Comparison of ENCODE assay signal across 9 cellular contexts in the genomic region with DNA sequence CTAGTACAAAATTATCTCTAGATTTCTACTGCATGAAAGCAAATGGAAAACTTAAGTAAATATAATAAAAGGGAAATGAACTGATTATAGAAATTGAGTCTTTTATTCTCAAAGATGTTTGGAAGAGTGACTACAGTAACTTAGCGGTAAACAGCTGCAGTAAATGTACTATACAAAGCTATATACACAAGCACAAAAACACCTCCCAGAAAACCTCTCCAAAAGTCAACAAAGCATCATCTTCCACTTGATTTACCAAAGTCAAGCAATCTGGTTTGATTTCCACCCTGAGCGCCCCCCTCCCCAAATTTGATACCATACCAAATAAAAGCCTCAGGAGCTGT. TPM values are rescaled to one million over a fixed set of nuclear protein-coding genes. Genes with fewer than 3 reads are reported as not detected.
DNase-seq lines count a peak whose midpoint lies in the region; ATAC-seq, FAIRE-seq and TF ChIP-seq lines count a peak whose summit lies in the region.
"Had no signal": no experiment of that assay in that cellular context is flagged by ENCODE, and none has a peak within 500 bp of the region (broad histone marks: within the 10 kb centered on the region; RNA-seq: fewer than 3 reads in every experiment).

No MANE protein-coding gene starts in this region.

- H3K9me3 ChIP-seq in spleen, result no peaks in the 10 kb centered on the region

- H3K9me3 Mint-ChIP-seq in T-helper 2 cell treated with Interferon-gamma antibody and Interleukin-4, amounts not matched to agents 5 μg/mL and 100 μg/mL, for 36 hours, result no peaks in the 10 kb centered on the region
- H3K9me3 Mint-ChIP-seq in effector memory CD8-positive, alpha-beta T cell, result no peaks in the 10 kb centered on the region

- intact Hi-C loops in spleen (cut with DNase I; ENCODE audit: low total_unique reads), result no loop called here

- ATAC-seq in effector memory CD8-positive, alpha-beta T cell (replicated peaks), result no peak
- ATAC-seq in GM21529 (IDR thresholded peaks at IDR 0.05; ENCODE audit: unreplicated experiment) (no peak), HG02588 (IDR thresholded peaks at IDR 0.05; ENCODE audit: unreplicated experiment) (no peak)

- H3K36me3 Mint-ChIP-seq in T-helper 2 cell treated with Interferon-gamma antibody and Interleukin-4, amounts not matched to agents 5 μg/mL and 100 μg/mL, for 36 hours (ENCODE audit: low read depth), result peaks cover 29% of the 10 kb centered on the region
- peaks cover 72% of the 10 kb centered on the region for H3K36me3 Mint-ChIP-seq in effector memory CD8-positive, alpha-beta T cell (ENCODE audit: insufficient read depth)

- DNase-seq in T-helper 2 cell treated with Interferon-gamma antibody and Interleukin-4, amounts not matched to agents 5 μg/mL and 100 μg/mL, for 36 hours (ENCODE audit: low spot score), result no peak
- DNase-seq in T-helper 2 cell (no peak), NCI-H748 treated with DMSO at 0.1 percent for 48 hours (lab: John Stamatoyannopoulos, UW) (peak; percentile 78), spleen (no peak), D721Med (ENCODE audit: insufficient read length, low spot score) (no peak)
- no peak for DNase-seq in effector memory CD8-positive, alpha-beta T cell
- DNase-seq: activated gamma-delta T cell treated with Interleukin-2 at 50 U/mL for 16 hours had no signal

- TF ChIP-seq CTCF in spleen (IDR thresholded peaks at IDR 0.05 in 8 of 11, conservative IDR thresholded peaks at IDR 0.05 in 3 of 11) (no peak), D721Med (IDR thresholded peaks at IDR 0.05; ENCODE audit: insufficient read depth, missing control alignments) (no peak)

- FAIRE-seq in D721Med (lab: Jason Lieb, UNC), result no peak

- H3K4me3 ChIP-seq in spleen, result peak overlapping the region; percentile 52 to 90 (median 62)

- peak overlapping the region in 7 of 8 donors; percentile 97 to 100 (median 99) for H3K27ac ChIP-seq in spleen

- H3K4me3 Mint-ChIP-seq in T-helper 2 cell treated with Interferon-gamma antibody and Interleukin-4, amounts not matched to agents 5 μg/mL and 100 μg/mL, for 36 hours, result peak overlapping the region; percentile 99
- H3K4me3 Mint-ChIP-seq in effector memory CD8-positive, alpha-beta T cell, result peak overlapping the region; percentile 89 to 95

- peaks cover 41% of the 10 kb centered on the region for H3K4me1 Mint-ChIP-seq in T-helper 2 cell treated with Interferon-gamma antibody and Interleukin-4, amounts not matched to agents 5 μg/mL and 100 μg/mL, for 36 hours (ENCODE audit: low read depth)
- H3K4me1 Mint-ChIP-seq in effector memory CD8-positive, alpha-beta T cell (ENCODE audit: low read depth in 2 of 2), result peaks cover 40 to 48% of the 10 kb centered on the region in 2 donors

- H3K27me3 Mint-ChIP-seq in T-helper 2 cell treated with Interferon-gamma antibody and Interleukin-4, amounts not matched to agents 5 μg/mL and 100 μg/mL, for 36 hours (ENCODE audit: low read depth), result no peaks in the 10 kb centered on the region
- no peaks in the 10 kb centered on the region for H3K27me3 Mint-ChIP-seq in effector memory CD8-positive, alpha-beta T cell

- peaks cover 36 to 80% (median 67%) of the 10 kb centered on the region in 6 donors for H3K4me1 ChIP-seq in spleen

- H3K27ac Mint-ChIP-seq in T-helper 2 cell treated with Interferon-gamma antibody and Interleukin-4, amounts not matched to agents 5 μg/mL and 100 μg/mL, for 36 hours, result peak overlapping the region; percentile 72
- peak overlapping the region; percentile 98 to 99 for H3K27ac Mint-ChIP-seq in effector memory CD8-positive, alpha-beta T cell

- WGBS in spleen, 5 donors, result 63 to 85% (median 72%) methylated on average over 2 of the region's 2 CpGs

- TF ChIP-seq POLR2A in spleen (IDR thresholded peaks at IDR 0.05), result no peak

- no peaks in the 10 kb centered on the region for H3K27me3 ChIP-seq in spleen (replicated peaks in 1 of 7)

- peaks cover 0 to 24% (median 0%) of the 10 kb centered on the region in 6 donors for H3K36me3 ChIP-seq in spleen

RNA-seq across cellular contexts. Expression of a gene that starts 2.7 kb away (rescaled TPM):
- 100 to 1,000 TPM in 1 of 7 donors, 10 to 100 TPM in 6; 49.6 to 129 (median 85.3) TPM for total RNA-seq in spleen
- 10 to 100 TPM; 31.3 to 47.2 (median 33.9) TPM for polyA plus RNA-seq in spleen
